In genomic region chr10:23965123-23965522, GRCh38 we compare ENCODE assay signal across 1 cellular context.
TF ChIP-seq lines count a peak whose summit lies in the region.

No MANE protein-coding gene starts in this region.

TF ChIP-seq in GM23338, 12 proteins besides CTCF, POLR2A, EP300 and RAD21 (continued from another document):
- TF ChIP-seq ZNF462 (CRISPR knock-in tag; IDR thresholded peaks at IDR 0.05), result no peak
- no peak for TF ChIP-seq STAT1 (IDR thresholded peaks at IDR 0.05; ENCODE audit: unreplicated experiment)
- TF ChIP-seq REST (IDR thresholded peaks at IDR 0.05; ENCODE audit: unreplicated experiment), result no peak
- no peak for TF ChIP-seq ZNF114 (CRISPR knock-in tag; IDR thresholded peaks at IDR 0.05)
- TF ChIP-seq EZH2 (IDR thresholded peaks at IDR 0.05; ENCODE audit: low read depth, unreplicated experiment), result no peak
- no peak for TF ChIP-seq NANOG (IDR thresholded peaks at IDR 0.05; ENCODE audit: borderline replicate concordance)
- no peak for TF ChIP-seq ETS1 (IDR thresholded peaks at IDR 0.05)
